In the genomic region with DNA sequence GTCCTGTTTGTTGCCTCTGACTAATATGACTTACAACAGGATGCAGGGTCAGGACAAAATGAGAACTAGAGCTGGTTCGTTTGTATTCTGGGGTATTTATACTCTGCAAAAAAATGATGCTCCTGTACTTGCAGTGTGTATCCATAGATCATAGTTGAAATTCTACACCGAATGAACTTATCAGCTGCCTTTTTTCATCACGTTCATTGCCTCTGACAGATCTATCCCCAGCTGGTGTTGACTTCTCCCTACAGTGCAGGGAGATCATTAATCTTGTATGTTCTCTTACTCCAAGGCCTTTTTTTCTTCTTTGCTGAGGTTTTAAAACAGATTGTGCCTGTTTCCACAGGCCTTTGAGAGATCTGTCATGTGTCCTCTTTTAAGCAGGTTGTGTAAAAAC, we compare ENCODE assay signal across 20 cellular contexts.
DNase-seq lines count a peak whose midpoint lies in the region; ATAC-seq and TF ChIP-seq lines count a peak whose summit lies in the region.
"Had no signal": no experiment of that assay in that cellular context is flagged by ENCODE, and none has a peak within 500 bp of the region (broad histone marks: within the 10 kb centered on the region; RNA-seq: fewer than 3 reads in every experiment).

No MANE protein-coding gene starts in this region.

- H3K4me1 ChIP-seq in mammary epithelial cell (ENCODE audit: insufficient read depth, low read length) = peaks cover 10% of the 10 kb centered on the region
- H3K4me1 ChIP-seq: left lung, transverse colon had no signal

- ATAC-seq in HG03342 (IDR thresholded peaks at IDR 0.05; ENCODE audit: unreplicated experiment) = no peak
- ATAC-seq in GM19035 (IDR thresholded peaks at IDR 0.05; ENCODE audit: unreplicated experiment) = no peak
- ATAC-seq: activated T-cell treated with anti-CD3 and anti-CD28 coated beads, Interleukin-2, amount 50 U/mL, for 72 hours; left lung had no signal

- dilution Hi-C loops in mammary epithelial cell (cut with HindIII; ENCODE audit: low sequenced_read_pairs) = no loop called here

- DNase-seq in DMS 273 (lab: John Stamatoyannopoulos, UW; ENCODE audit: unreplicated experiment) (peak; percentile 50), NCI-H146 (lab: John Stamatoyannopoulos, UW) (peak; percentile 82), NCI-H82 treated with DMSO at 0.1 percent for 48 hours (lab: John Stamatoyannopoulos, UW; ENCODE audit: unreplicated experiment) (peak; percentile 63), fibroblast of mammary gland (ENCODE audit: low read depth) (peak; percentile 44), mammary epithelial cell (no peak)
- DNase-seq in effector CD4-positive, alpha-beta T cell = no peak
- DNase-seq: activated CD4-positive, CD25-positive, alpha-beta regulatory T cell treated with anti-CD3 and anti-CD28 coated beads, Interleukin-2, amount 50 U/mL, for 72 hours; activated CD8-positive, alpha-beta memory T cell treated with anti-CD3 and anti-CD28 coated beads for 24 hours; activated naive CD8-positive, alpha-beta T cell treated with anti-CD3 and anti-CD28 coated beads, Interleukin-2, amount 10 ng/mL, durations not matched to agents 7 days and 5 days; activated T-cell treated with anti-CD3 and anti-CD28 coated beads, Interleukin-2, amount 50 U/mL, for 72 hours; dermis blood vessel endothelial cell; left lung; nucleus accumbens; PC-9; stimulated activated naive CD4-positive, alpha-beta T cell treated with Interleukin-2 at 50 U/mL for 16 hours; transverse colon had no signal

- no peak overlapping the region for H3K9ac ChIP-seq in mammary epithelial cell (ENCODE audit: insufficient read depth, low read length)

- H3K36me3 ChIP-seq in mammary epithelial cell (ENCODE audit: insufficient read depth, low read length) = no peaks in the 10 kb centered on the region
- H3K36me3 ChIP-seq: left lung, right atrium auricular region, SJSA1, transverse colon had no signal

- no TSS peak for BruUV-seq in mammary epithelial cell (replicated peaks; lab: Mats Ljungman, UMichigan)

- CTCF ChIA-PET in mammary epithelial cell (lab: Charles Lee; ENCODE audit: low non-redundant PET) = no interaction called here

- H3K79me2 ChIP-seq in mammary epithelial cell (ENCODE audit: insufficient read depth, low read length) = no peaks in the 10 kb centered on the region

- H3K9me3 ChIP-seq in mammary epithelial cell (replicated peaks; ENCODE audit: insufficient read depth, low read length) = no peaks in the 10 kb centered on the region
- H3K9me3 ChIP-seq: left lung, right atrium auricular region, SJSA1, transverse colon had no signal

- WGBS in mammary epithelial cell (ENCODE audit: low coverage, missing lambda C conversion rate) = 71% methylated on average over 3 of the region's 3 CpGs

- H4K20me1 ChIP-seq in mammary epithelial cell (ENCODE audit: insufficient read depth, low read length) = no peaks in the 10 kb centered on the region

- intact Hi-C loops in mammary epithelial cell (cut with micrococcal nuclease) = no loop called here

- in situ Hi-C loops in mammary epithelial cell (cut with MboI; ENCODE audit: low sequenced_read_pairs in 2 of 2) = no loop called here

- TF ChIP-seq CTCF in fibroblast of mammary gland (conservative IDR thresholded peaks at IDR 0.05; ENCODE audit: control insufficient read depth, insufficient read depth, low read depth, low read length) (no peak), mammary epithelial cell (conservative IDR thresholded peaks at IDR 0.05 in 1 of 2, IDR thresholded peaks at IDR 0.05 in 1 of 2; ENCODE audit: extremely low read depth in 1 of 2, insufficient read depth in 1 of 2, low read depth in 1 of 2, low read length in 2 of 2) (no peak)

- H2AFZ ChIP-seq in mammary epithelial cell (ENCODE audit: low read depth, low read length) = no peak overlapping the region
- H2AFZ ChIP-seq: PC-9 had no signal

- H3K27me3 ChIP-seq in mammary epithelial cell (ENCODE audit: insufficient read depth, low read length) = no peaks in the 10 kb centered on the region
- H3K27me3 ChIP-seq: right atrium auricular region, SJSA1 had no signal

- no peak overlapping the region for H3K4me2 ChIP-seq in mammary epithelial cell (ENCODE audit: insufficient read depth, low read depth, low read length)
- H3K4me2 ChIP-seq: PC-9 had no signal

- H3K27ac ChIP-seq in mammary epithelial cell (ENCODE audit: insufficient read depth, low read depth, low read length) = no peak overlapping the region
- H3K27ac ChIP-seq: left lung, PC-9, right atrium auricular region, SJSA1, transverse colon had no signal

- H3K4me3 ChIP-seq in fibroblast of mammary gland (ENCODE audit: control insufficient read depth, low read depth, low read length) (no peak overlapping the region), mammary epithelial cell (replicated peaks in 1 of 3; ENCODE audit: insufficient read depth in 1 of 3, low read depth in 2 of 3, low read length in 3 of 3) (no peak overlapping the region)
- H3K4me3 ChIP-seq: left lung, PC-9, right atrium auricular region, SJSA1, transverse colon had no signal

Comparison
In these comparisons a context has a peak if more than half of its experiments do, and no peak if none do; other contexts are left out.
1. DNase-seq: peak in DMS 273 (single experiment), NCI-H146 (single experiment), NCI-H82 treated with DMSO at 0.1 percent for 48 hours (single experiment) and fibroblast of mammary gland (single experiment); none in mammary epithelial cell (single experiment) and effector CD4-positive, alpha-beta T cell (single experiment).